In genomic region chr2:218217366-218218309, GRCh38 we compare ENCODE assay signal across 9 cellular contexts. TPM values are rescaled to one million over a fixed set of nuclear protein-coding genes. Genes with fewer than 3 reads are reported as not detected.
DNase-seq lines count a peak whose midpoint lies in the region; ATAC-seq, FAIRE-seq and TF ChIP-seq lines count a peak whose summit lies in the region.
"Had no signal": no experiment of that assay in that cellular context is flagged by ENCODE, and none has a peak within 500 bp of the region (broad histone marks: within the 10 kb centered on the region; RNA-seq: fewer than 3 reads in every experiment).

No MANE protein-coding gene starts in this region.

- TF ChIP-seq POLR2A in HepG2 (IDR thresholded peaks at IDR 0.05; ENCODE audit: insufficient read depth in 1 of 2, low read depth in 2 of 2, low read length in 2 of 2), result no peak; a peak in 1 of 4 replicates

- no peaks in the 10 kb centered on the region for H3K9me3 Mint-ChIP-seq in CD4-positive, alpha-beta T cell

- peaks cover 12% of the 10 kb centered on the region; the same call in 1 of the 2 replicates for H4K20me1 ChIP-seq in HepG2 (ENCODE audit: insufficient read depth, low read length)

- peak; percentile 47 for ATAC-seq in CD4-positive, alpha-beta T cell (ENCODE audit: poor library complexity)
- ATAC-seq in HepG2, result peak; percentile 79

- WGBS in HepG2 (ENCODE audit: low lambda C conversion rate), result under 1% methylated on average over 47 of the region's 47 CpGs

- CTCF ChIA-PET in CD4-positive, alpha-beta T cell (lab: Charles Lee), result no interaction called here
- CTCF ChIA-PET in HepG2 (lab: Yijun Ruan, JAX; ENCODE audit: low intra/inter-chr PET ratio, low total read pairs), result no interaction called here

- FAIRE-seq in HepG2 (lab: Jason Lieb, UNC), result no peak
- FAIRE-seq: colon had no signal

- peaks cover 53% of the 10 kb centered on the region for H3K79me2 ChIP-seq in HepG2 (ENCODE audit: insufficient read depth, low read length)

- peak overlapping the region; percentile 99 for H3K27ac ChIP-seq in CD4-positive, alpha-beta T cell (ENCODE audit: low read depth, low read length)
- peak overlapping the region; percentile 70 for H3K27ac ChIP-seq in HepG2 (ENCODE audit: extremely low read length, insufficient read depth, low read length)

- peak overlapping the region; percentile 96 for H3K4me3 ChIP-seq in Jurkat, Clone E6-1 (ENCODE audit: low read length)
- H3K4me3 ChIP-seq in HepG2 (replicated peaks in 1 of 3; ENCODE audit: insufficient read depth in 1 of 3, low read depth in 2 of 3, low read length in 3 of 3), result peak overlapping the region; percentile 87 to 96 (median 93)

- peaks cover 53% of the 10 kb centered on the region for H3K4me1 Mint-ChIP-seq in CD4-positive, alpha-beta T cell (ENCODE audit: low read depth)

- H3K4me3 Mint-ChIP-seq in CD4-positive, alpha-beta T cell, result peak overlapping the region; percentile 95

- no peak for TF ChIP-seq CTCF in CD4-positive, alpha-beta T cell (IDR thresholded peaks at IDR 0.05)
- TF ChIP-seq CTCF in GM20000 (IDR thresholded peaks at IDR 0.05; ENCODE audit: extremely low read depth, missing control alignments) (no peak), HepG2 (CRISPR knock-in tag; IDR thresholded peaks at IDR 0.05) (no peak)

- H3K27me3 ChIP-seq in CD4-positive, alpha-beta T cell (ENCODE audit: control insufficient read depth, insufficient read depth, low read length), result no peaks in the 10 kb centered on the region
- no peaks in the 10 kb centered on the region; a peak in 1 of 5 replicates for H3K27me3 ChIP-seq in HepG2 (ENCODE audit: control insufficient read depth in 1 of 2, insufficient read depth in 2 of 2, low read length in 2 of 2)

- H3K9me3 ChIP-seq in CD4-positive, alpha-beta T cell (ENCODE audit: control insufficient read depth, low read length), result no peaks in the 10 kb centered on the region
- no peaks in the 10 kb centered on the region for H3K9me3 ChIP-seq in HepG2 (ENCODE audit: low read length)

- H3K36me3 ChIP-seq in HepG2 (replicated peaks in 1 of 2; ENCODE audit: control insufficient read depth in 1 of 2, insufficient read depth in 2 of 2, low read length in 2 of 2), result peaks cover 2 to 21% of the 10 kb centered on the region in 2 experiments; a peak in 3 of 5 replicates

- peak overlapping the region; percentile 83 for H3K9ac ChIP-seq in HepG2 (ENCODE audit: insufficient read depth, low read depth, low read length)

- H3K27ac Mint-ChIP-seq in CD4-positive, alpha-beta T cell, result peak overlapping the region; percentile 96

- H2AFZ ChIP-seq in HepG2 (ENCODE audit: low read length), result no peak overlapping the region

- peaks cover 51% of the 10 kb centered on the region for H3K4me1 ChIP-seq in HepG2 (ENCODE audit: insufficient read depth, low read length)

- H3K36me3 Mint-ChIP-seq in CD4-positive, alpha-beta T cell (ENCODE audit: low read depth), result peaks cover 53% of the 10 kb centered on the region

- DNase-seq in CD4-positive, alpha-beta T cell, result peak; percentile 35 to 66 (median 47)
- DNase-seq in GM20000 (ENCODE audit: low spot score) (peak; percentile 72), cerebellar cortex (ENCODE audit: low spot score) (peak; percentile 33), HepG2 (ENCODE audit: low spot score) (peak; percentile 18), NCI-H446 treated with DMSO at 0.1 percent for 48 hours (lab: John Stamatoyannopoulos, UW) (no peak)
- no peak for DNase-seq in Jurkat, Clone E6-1 (ENCODE audit: low read depth, low spot score)
- DNase-seq in activated CD4-positive, CD25-positive, alpha-beta regulatory T cell treated with anti-CD3 and anti-CD28 coated beads, Interleukin-2, amount 50 U/mL, for 72 hours, result peak; percentile 78
- peak; percentile 77 for DNase-seq in stimulated activated CD4-positive, alpha-beta T cell treated with anti-CD3 and anti-CD28 coated beads, Interleukin-4, amount 100 ng/mL, for 1 hour

- H3K4me2 ChIP-seq in HepG2 (ENCODE audit: low read depth, low read length), result peak overlapping the region; percentile 68

- intact Hi-C loops in CD4-positive, alpha-beta T cell (cut with DNase I, micrococcal nuclease), result loop anchor here (1.0 to 5.0 kb wide), 7 partner anchors 12 to 353 kb away; partner anchors contain the start of genes AAMP (in 2 of the 2), PNKD (in 2 of the 2) and CTDSP1 (in 1 of the 2)
- intact Hi-C loops in HepG2 (cut with micrococcal nuclease; ENCODE audit: unreplicated experiment), result loop anchor here (5.0 kb wide), 1 partner anchor 55 kb away; the partner anchor contains the start of genes AAMP and PNKD

- in situ Hi-C loops in HepG2 (cut with HindIII; ENCODE audit: extremely low pct_ligation_motif_present, low pct_unique_long_range_greater_than_20kb), result no loop called here

- TSS peak; percentile 57 for BruUV-seq in HepG2 (replicated peaks; lab: Mats Ljungman, UMichigan)

- TF ChIP-seq RAD21 in HepG2 (CRISPR knock-in tag; IDR thresholded peaks at IDR 0.05), result no peak

- POLR2A ChIA-PET in CD4-positive, alpha-beta T cell (lab: Charles Lee), result interaction anchor here (1.4 to 6.8 kb wide), 6 partner anchors 10 to 179 kb away, joined by 6 to 64 read pairs (median 12); partner anchors contain the start of genes AAMP and PNKD
- POLR2A ChIA-PET in HepG2 (lab: Yijun Ruan, JAX), result interaction anchor here (1.1 to 1.3 kb wide), 3 partner anchors 13 to 53 kb away, joined by 5 to 11 read pairs (median 9); partner anchors contain the start of genes AAMP and PNKD

- no peaks in the 10 kb centered on the region for H3K27me3 Mint-ChIP-seq in CD4-positive, alpha-beta T cell

- TF ChIP-seq EP300 in HepG2 (IDR thresholded peaks at IDR 0.05; ENCODE audit: low read depth in 2 of 2, low read length in 2 of 2) (no peak), HepG2 (CRISPR knock-in tag; IDR thresholded peaks at IDR 0.05; ENCODE audit: borderline replicate concordance) (no peak)

RNA-seq across cellular contexts. Expression of gene ARPC2, which starts 0.6 kb away (rescaled TPM):
- 100 to 1,000 TPM; 448 to 452 TPM for total RNA-seq in CD4-positive, alpha-beta T cell
- polyA plus RNA-seq in Jurkat, Clone E6-1 (2012; ENCODE audit: insufficient read depth, insufficient read length), result 511 TPM
- total RNA-seq in HepG2 (2016; rRNA removed; fragmentation: Illumina TruSeq; extraction: Trizol), result 168 and 201 TPM in 2 replicates
- total RNA-seq in HepG2 (2016; cell fraction: cytosol; rRNA removed; fragmentation: Illumina TruSeq; extraction: Trizol; ENCODE audit: low read depth), result 312 and 330 TPM in 2 replicates
- total RNA-seq in HepG2 (2016; cell fraction: insoluble cytoplasmic fraction; rRNA removed; fragmentation: Illumina TruSeq; extraction: Trizol), result 163 and 189 TPM in 2 replicates
- total RNA-seq in HepG2 (2016; cell fraction: membrane; rRNA removed; fragmentation: Illumina TruSeq; extraction: Trizol), result 389 and 391 TPM in 2 replicates
- total RNA-seq in HepG2 (2016; cell fraction: nucleus; rRNA removed; fragmentation: Illumina TruSeq; extraction: Trizol), result 103 and 109 TPM in 2 replicates
- 257 and 303 TPM in 2 replicates for polyA plus RNA-seq in HepG2 (2011; rRNA removed)
- polyA plus RNA-seq in HepG2 (2011; cell fraction: cytosol; rRNA removed), result 184 and 199 TPM in 2 replicates
- 103 and 125 TPM in 2 replicates for polyA plus RNA-seq in HepG2 (2011; cell fraction: nucleus; rRNA removed)
- 165 and 176 TPM in 2 replicates for polyA plus RNA-seq in HepG2 (2012)
- 614 and 653 TPM in 2 replicates for polyA plus RNA-seq in HepG2 (2016; cell fraction: cytosol; fragmentation: Illumina TruSeq; extraction: Trizol; ENCODE audit: low read depth)
- polyA plus RNA-seq in HepG2 (2016; cell fraction: insoluble cytoplasmic fraction; fragmentation: Illumina TruSeq; extraction: Trizol; ENCODE audit: low read depth), result 342 and 343 TPM in 2 replicates
- 586 and 613 TPM in 2 replicates for polyA plus RNA-seq in HepG2 (2016; cell fraction: membrane; fragmentation: Illumina TruSeq; extraction: Trizol; ENCODE audit: low read depth)
- 218 and 223 TPM in 2 replicates for polyA plus RNA-seq in HepG2 (2016; cell fraction: nucleus; fragmentation: Illumina TruSeq; extraction: Trizol; ENCODE audit: insufficient read depth, low read depth)
- 153 and 196 TPM in 2 replicates for polyA minus RNA-seq in HepG2 (2011; rRNA and poly(A)+ RNA removed; ENCODE audit: low replicate concordance)
- 74.9 and 88.0 TPM in 2 replicates for polyA minus RNA-seq in HepG2 (2011; cell fraction: cytosol; rRNA and poly(A)+ RNA removed)
- polyA minus RNA-seq in HepG2 (2011; cell fraction: nucleus; rRNA and poly(A)+ RNA removed), result 166 and 173 TPM in 2 replicates

RNA-seq across cellular contexts. Expression of gene GPBAR1, which starts 43.2 kb away (rescaled TPM):
- total RNA-seq in CD4-positive, alpha-beta T cell, result 1 to 10 TPM; 1.6 to 1.8 TPM
- not detected for polyA plus RNA-seq in Jurkat, Clone E6-1 (2012; ENCODE audit: insufficient read depth, insufficient read length)
- total RNA-seq in HepG2 (2016; rRNA removed; fragmentation: Illumina TruSeq; extraction: Trizol), result 0.09 TPM in 1 of 2 replicates, not detected in the other
- not detected in 2 replicates for total RNA-seq in HepG2 (2016; cell fraction: cytosol; rRNA removed; fragmentation: Illumina TruSeq; extraction: Trizol; ENCODE audit: low read depth)
- total RNA-seq in HepG2 (2016; cell fraction: insoluble cytoplasmic fraction; rRNA removed; fragmentation: Illumina TruSeq; extraction: Trizol), result 0.15 TPM in 1 of 2 replicates, not detected in the other
- total RNA-seq in HepG2 (2016; cell fraction: membrane; rRNA removed; fragmentation: Illumina TruSeq; extraction: Trizol), result 0.17 TPM in 1 of 2 replicates, not detected in the other
- total RNA-seq in HepG2 (2016; cell fraction: nucleus; rRNA removed; fragmentation: Illumina TruSeq; extraction: Trizol), result 0.25 and 0.38 TPM in 2 replicates
- 0.05 and 0.09 TPM in 2 replicates for polyA plus RNA-seq in HepG2 (2011; rRNA removed)
- 0.05 and 0.12 TPM in 2 replicates for polyA plus RNA-seq in HepG2 (2011; cell fraction: cytosol; rRNA removed)
- polyA plus RNA-seq in HepG2 (2011; cell fraction: nucleus; rRNA removed), result 0.45 and 0.68 TPM in 2 replicates
- polyA plus RNA-seq in HepG2 (2012), result 0.09 and 0.11 TPM in 2 replicates
- 0.08 and 0.22 TPM in 2 replicates for polyA plus RNA-seq in HepG2 (2016; cell fraction: cytosol; fragmentation: Illumina TruSeq; extraction: Trizol; ENCODE audit: low read depth)
- 0.16 TPM in 1 of 2 replicates, not detected in the other for polyA plus RNA-seq in HepG2 (2016; cell fraction: insoluble cytoplasmic fraction; fragmentation: Illumina TruSeq; extraction: Trizol; ENCODE audit: low read depth)
- 0.22 and 0.27 TPM in 2 replicates for polyA plus RNA-seq in HepG2 (2016; cell fraction: membrane; fragmentation: Illumina TruSeq; extraction: Trizol; ENCODE audit: low read depth)
- polyA plus RNA-seq in HepG2 (2016; cell fraction: nucleus; fragmentation: Illumina TruSeq; extraction: Trizol; ENCODE audit: insufficient read depth, low read depth), result not detected in 2 replicates
- polyA minus RNA-seq in HepG2 (2011; rRNA and poly(A)+ RNA removed; ENCODE audit: low replicate concordance), result 0.12 and 1.2 TPM in 2 replicates
- polyA minus RNA-seq in HepG2 (2011; cell fraction: cytosol; rRNA and poly(A)+ RNA removed), result not detected in 2 replicates
- 1.2 and 1.5 TPM in 2 replicates for polyA minus RNA-seq in HepG2 (2011; cell fraction: nucleus; rRNA and poly(A)+ RNA removed)

RNA-seq across cellular contexts. Expression of gene CXCR1, which starts 50.9 kb away (rescaled TPM):
- total RNA-seq in CD4-positive, alpha-beta T cell, result under 1 TPM in 1 of 2 experiments, not detected in 1; 0.08 TPM
- polyA plus RNA-seq in Jurkat, Clone E6-1 (2012; ENCODE audit: insufficient read depth, insufficient read length), result not detected
- total RNA-seq in HepG2 (2016; rRNA removed; fragmentation: Illumina TruSeq; extraction: Trizol), result not detected in 2 replicates
- not detected in 2 replicates for total RNA-seq in HepG2 (2016; cell fraction: cytosol; rRNA removed; fragmentation: Illumina TruSeq; extraction: Trizol; ENCODE audit: low read depth)
- not detected in 2 replicates for total RNA-seq in HepG2 (2016; cell fraction: insoluble cytoplasmic fraction; rRNA removed; fragmentation: Illumina TruSeq; extraction: Trizol)
- not detected in 2 replicates for total RNA-seq in HepG2 (2016; cell fraction: membrane; rRNA removed; fragmentation: Illumina TruSeq; extraction: Trizol)
- total RNA-seq in HepG2 (2016; cell fraction: nucleus; rRNA removed; fragmentation: Illumina TruSeq; extraction: Trizol), result not detected in 2 replicates
- polyA plus RNA-seq in HepG2 (2011; rRNA removed), result not detected in 2 replicates
- polyA plus RNA-seq in HepG2 (2011; cell fraction: cytosol; rRNA removed), result not detected in 2 replicates
- not detected in 2 replicates for polyA plus RNA-seq in HepG2 (2011; cell fraction: nucleus; rRNA removed)
- not detected in 2 replicates for polyA plus RNA-seq in HepG2 (2012)
- polyA plus RNA-seq in HepG2 (2016; cell fraction: cytosol; fragmentation: Illumina TruSeq; extraction: Trizol; ENCODE audit: low read depth), result not detected in 2 replicates
- polyA plus RNA-seq in HepG2 (2016; cell fraction: insoluble cytoplasmic fraction; fragmentation: Illumina TruSeq; extraction: Trizol; ENCODE audit: low read depth), result not detected in 2 replicates
- not detected in 2 replicates for polyA plus RNA-seq in HepG2 (2016; cell fraction: membrane; fragmentation: Illumina TruSeq; extraction: Trizol; ENCODE audit: low read depth)
- polyA plus RNA-seq in HepG2 (2016; cell fraction: nucleus; fragmentation: Illumina TruSeq; extraction: Trizol; ENCODE audit: insufficient read depth, low read depth), result not detected in 2 replicates
- not detected in 2 replicates for polyA minus RNA-seq in HepG2 (2011; rRNA and poly(A)+ RNA removed; ENCODE audit: low replicate concordance)
- not detected in 2 replicates for polyA minus RNA-seq in HepG2 (2011; cell fraction: cytosol; rRNA and poly(A)+ RNA removed)
- not detected in 2 replicates for polyA minus RNA-seq in HepG2 (2011; cell fraction: nucleus; rRNA and poly(A)+ RNA removed)

RNA-seq across cellular contexts. Expression of gene AAMP, which starts 52.3 kb away (rescaled TPM):
- 10 to 100 TPM; 40.2 to 42.5 TPM for total RNA-seq in CD4-positive, alpha-beta T cell
- 145 TPM for polyA plus RNA-seq in Jurkat, Clone E6-1 (2012; ENCODE audit: insufficient read depth, insufficient read length)
- total RNA-seq in HepG2 (2016; rRNA removed; fragmentation: Illumina TruSeq; extraction: Trizol), result 186 and 241 TPM in 2 replicates
- 26.6 and 29.2 TPM in 2 replicates for total RNA-seq in HepG2 (2016; cell fraction: cytosol; rRNA removed; fragmentation: Illumina TruSeq; extraction: Trizol; ENCODE audit: low read depth)
- total RNA-seq in HepG2 (2016; cell fraction: insoluble cytoplasmic fraction; rRNA removed; fragmentation: Illumina TruSeq; extraction: Trizol), result 202 and 247 TPM in 2 replicates
- 56.8 and 59.3 TPM in 2 replicates for total RNA-seq in HepG2 (2016; cell fraction: membrane; rRNA removed; fragmentation: Illumina TruSeq; extraction: Trizol)
- total RNA-seq in HepG2 (2016; cell fraction: nucleus; rRNA removed; fragmentation: Illumina TruSeq; extraction: Trizol), result 85.4 and 91.7 TPM in 2 replicates
- polyA plus RNA-seq in HepG2 (2011; rRNA removed), result 110 and 119 TPM in 2 replicates
- polyA plus RNA-seq in HepG2 (2011; cell fraction: cytosol; rRNA removed), result 138 and 202 TPM in 2 replicates
- 161 and 181 TPM in 2 replicates for polyA plus RNA-seq in HepG2 (2011; cell fraction: nucleus; rRNA removed)
- 99.2 and 104 TPM in 2 replicates for polyA plus RNA-seq in HepG2 (2012)
- polyA plus RNA-seq in HepG2 (2016; cell fraction: cytosol; fragmentation: Illumina TruSeq; extraction: Trizol; ENCODE audit: low read depth), result 13.9 and 16.0 TPM in 2 replicates
- polyA plus RNA-seq in HepG2 (2016; cell fraction: insoluble cytoplasmic fraction; fragmentation: Illumina TruSeq; extraction: Trizol; ENCODE audit: low read depth), result 224 and 231 TPM in 2 replicates
- 30.9 and 33.2 TPM in 2 replicates for polyA plus RNA-seq in HepG2 (2016; cell fraction: membrane; fragmentation: Illumina TruSeq; extraction: Trizol; ENCODE audit: low read depth)
- polyA plus RNA-seq in HepG2 (2016; cell fraction: nucleus; fragmentation: Illumina TruSeq; extraction: Trizol; ENCODE audit: insufficient read depth, low read depth), result 127 and 131 TPM in 2 replicates
- polyA minus RNA-seq in HepG2 (2011; rRNA and poly(A)+ RNA removed; ENCODE audit: low replicate concordance), result 41.5 and 143 TPM in 2 replicates
- polyA minus RNA-seq in HepG2 (2011; cell fraction: cytosol; rRNA and poly(A)+ RNA removed), result 58.2 and 63.3 TPM in 2 replicates
- 39.9 and 43.6 TPM in 2 replicates for polyA minus RNA-seq in HepG2 (2011; cell fraction: nucleus; rRNA and poly(A)+ RNA removed)

RNA-seq across cellular contexts. Expression of gene PNKD, which starts 52.7 kb away (rescaled TPM):
- total RNA-seq in CD4-positive, alpha-beta T cell, result 10 to 100 TPM in 1 of 2 experiments, 1 to 10 TPM in 1; 9.2 to 10.6 TPM
- polyA plus RNA-seq in Jurkat, Clone E6-1 (2012; ENCODE audit: insufficient read depth, insufficient read length), result 52.3 TPM
- total RNA-seq in HepG2 (2016; rRNA removed; fragmentation: Illumina TruSeq; extraction: Trizol), result 50.0 and 55.9 TPM in 2 replicates
- 21.6 and 27.3 TPM in 2 replicates for total RNA-seq in HepG2 (2016; cell fraction: cytosol; rRNA removed; fragmentation: Illumina TruSeq; extraction: Trizol; ENCODE audit: low read depth)
- total RNA-seq in HepG2 (2016; cell fraction: insoluble cytoplasmic fraction; rRNA removed; fragmentation: Illumina TruSeq; extraction: Trizol), result 48.3 and 59.8 TPM in 2 replicates
- total RNA-seq in HepG2 (2016; cell fraction: membrane; rRNA removed; fragmentation: Illumina TruSeq; extraction: Trizol), result 30.6 and 30.7 TPM in 2 replicates
- 34.2 and 39.5 TPM in 2 replicates for total RNA-seq in HepG2 (2016; cell fraction: nucleus; rRNA removed; fragmentation: Illumina TruSeq; extraction: Trizol)
- 78.0 and 80.4 TPM in 2 replicates for polyA plus RNA-seq in HepG2 (2011; rRNA removed)
- polyA plus RNA-seq in HepG2 (2011; cell fraction: cytosol; rRNA removed), result 48.4 and 76.6 TPM in 2 replicates
- 76.3 and 77.5 TPM in 2 replicates for polyA plus RNA-seq in HepG2 (2011; cell fraction: nucleus; rRNA removed)
- polyA plus RNA-seq in HepG2 (2012), result 59.5 and 60.9 TPM in 2 replicates
- 24.9 and 29.3 TPM in 2 replicates for polyA plus RNA-seq in HepG2 (2016; cell fraction: cytosol; fragmentation: Illumina TruSeq; extraction: Trizol; ENCODE audit: low read depth)
- 58.0 and 59.1 TPM in 2 replicates for polyA plus RNA-seq in HepG2 (2016; cell fraction: insoluble cytoplasmic fraction; fragmentation: Illumina TruSeq; extraction: Trizol; ENCODE audit: low read depth)
- polyA plus RNA-seq in HepG2 (2016; cell fraction: membrane; fragmentation: Illumina TruSeq; extraction: Trizol; ENCODE audit: low read depth), result 31.6 and 35.4 TPM in 2 replicates
- polyA plus RNA-seq in HepG2 (2016; cell fraction: nucleus; fragmentation: Illumina TruSeq; extraction: Trizol; ENCODE audit: insufficient read depth, low read depth), result 73.5 and 80.9 TPM in 2 replicates
- 33.3 and 44.2 TPM in 2 replicates for polyA minus RNA-seq in HepG2 (2011; rRNA and poly(A)+ RNA removed; ENCODE audit: low replicate concordance)
- polyA minus RNA-seq in HepG2 (2011; cell fraction: cytosol; rRNA and poly(A)+ RNA removed), result 15.5 and 20.7 TPM in 2 replicates
- polyA minus RNA-seq in HepG2 (2011; cell fraction: nucleus; rRNA and poly(A)+ RNA removed), result 9.7 and 10.9 TPM in 2 replicates

Comparison
In these comparisons a context has a peak if more than half of its experiments do, and no peak if none do; other contexts are left out.
1. DNase-seq: peak in CD4-positive, alpha-beta T cell (10 of 10), GM20000 (single experiment), activated CD4-positive, CD25-positive, alpha-beta regulatory T cell treated with anti-CD3 and anti-CD28 coated beads, Interleukin-2, amount 50 U/mL, for 72 hours (single experiment), cerebellar cortex (single experiment), HepG2 (single experiment) and stimulated activated CD4-positive, alpha-beta T cell treated with anti-CD3 and anti-CD28 coated beads, Interleukin-4, amount 100 ng/mL, for 1 hour (single experiment); none in Jurkat, Clone E6-1 (single experiment) and NCI-H446 treated with DMSO at 0.1 percent for 48 hours (single experiment).